In the genomic region with DNA sequence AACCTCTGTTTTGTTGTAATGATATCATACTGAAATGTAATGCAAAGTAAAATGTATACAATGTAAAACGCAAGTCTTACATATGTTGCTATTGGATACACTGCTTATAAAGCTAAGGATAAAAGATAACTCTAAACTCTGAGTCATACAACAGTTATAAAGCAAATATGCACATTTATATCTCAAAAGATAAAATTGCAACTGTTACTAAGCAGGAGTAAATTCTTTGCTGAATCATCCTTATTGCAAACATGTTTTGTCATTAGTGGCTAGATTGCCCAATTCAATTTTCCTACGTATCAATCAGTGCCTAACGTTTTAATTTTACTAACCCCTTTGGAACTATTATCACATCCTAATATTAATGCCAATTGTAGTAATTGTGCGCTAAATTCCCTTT, we compare ENCODE assay signal across 16 cellular contexts.
DNase-seq lines count a peak whose midpoint lies in the region; ATAC-seq and TF ChIP-seq lines count a peak whose summit lies in the region.
"Had no signal": no experiment of that assay in that cellular context is flagged by ENCODE, and none has a peak within 500 bp of the region (broad histone marks: within the 10 kb centered on the region; RNA-seq: fewer than 3 reads in every experiment).

No MANE protein-coding gene starts in this region.

- CTCF ChIA-PET in SK-N-SH (lab: Yijun Ruan, JAX), result no interaction called here

- TF ChIP-seq CTCF in SK-N-SH (IDR thresholded peaks at IDR 0.05) (no peak), fibroblast of lung (conservative IDR thresholded peaks at IDR 0.05 in 1 of 2, IDR thresholded peaks at IDR 0.05 in 1 of 2; ENCODE audit: low read depth in 1 of 2, low read length in 2 of 2) (no peak)

- no peak for TF ChIP-seq RAD21 in SK-N-SH (IDR thresholded peaks at IDR 0.05; ENCODE audit: low read length)

- H3K79me2 ChIP-seq in SK-N-SH (ENCODE audit: insufficient read depth) (no peaks in the 10 kb centered on the region), fibroblast of lung (ENCODE audit: control insufficient read depth, insufficient read depth, low read length) (no peaks in the 10 kb centered on the region)

- H3F3A ChIP-seq in SK-N-SH (replicated peaks; ENCODE audit: insufficient read depth), result peaks cover 19% of the 10 kb centered on the region

- peak overlapping the region; percentile 47 to 85 for H3K27ac ChIP-seq in SK-N-SH (ENCODE audit: low read depth in 2 of 2, low read length in 1 of 2)
- H3K27ac ChIP-seq in fibroblast of lung (ENCODE audit: insufficient read depth, low read length), result peak overlapping the region; percentile 82
- H3K27ac ChIP-seq: SK-N-MC had no signal

- no peak overlapping the region; the same call in 1 of the 2 replicates for H3K9ac ChIP-seq in SK-N-SH
- no peak overlapping the region for H3K9ac ChIP-seq in fibroblast of lung (ENCODE audit: insufficient read depth, low read length)

- no peaks in the 10 kb centered on the region for H3K9me2 ChIP-seq in SK-N-SH

- peak in 1 of 2 experiments; percentile 91; a peak in 3 of 4 replicates for TF ChIP-seq EP300 in SK-N-SH (IDR thresholded peaks at IDR 0.05; ENCODE audit: borderline replicate concordance in 1 of 2, low read depth in 1 of 2, low read length in 1 of 2)

- WGBS in SK-N-SH (ENCODE audit: low lambda C conversion rate), result 25% methylated on average over 4 of the region's 4 CpGs

- H3K36me3 ChIP-seq in SK-N-SH (replicated peaks in 1 of 2; ENCODE audit: control insufficient read depth in 1 of 2, insufficient read depth in 2 of 2, low read length in 1 of 2) (no peaks in the 10 kb centered on the region), fibroblast of lung (ENCODE audit: control insufficient read depth, insufficient read depth, low read length) (no peaks in the 10 kb centered on the region)

- POLR2A ChIA-PET in SK-N-SH (lab: Yijun Ruan, JAX), result no interaction called here

- H3K4me1 ChIP-seq in SK-N-SH (ENCODE audit: control insufficient read depth in 1 of 2, insufficient read depth in 2 of 2, low read depth in 1 of 2, low read length in 1 of 2) (peaks cover 0 to 10% of the 10 kb centered on the region in 2 experiments; a peak in 2 of 4 replicates), fibroblast of lung (ENCODE audit: control insufficient read depth, extremely low read depth, insufficient read depth, low read length) (peaks cover 10% of the 10 kb centered on the region)

- no peaks in the 10 kb centered on the region for H4K20me1 ChIP-seq in SK-N-SH (ENCODE audit: insufficient read depth)
- no peaks in the 10 kb centered on the region for H4K20me1 ChIP-seq in fibroblast of lung (ENCODE audit: control insufficient read depth, extremely low read depth, insufficient read depth, low read length)

- ATAC-seq in HG02763 (IDR thresholded peaks at IDR 0.05; ENCODE audit: unreplicated experiment) (no peak), GM21360 (IDR thresholded peaks at IDR 0.05; ENCODE audit: unreplicated experiment) (no peak)
- ATAC-seq: activated T-cell treated with anti-CD3 and anti-CD28 coated beads, Interleukin-2, amount 50 U/mL, for 4 hours had no signal

- H3K4me2 ChIP-seq in SK-N-SH, result no peak overlapping the region
- H3K4me2 ChIP-seq in fibroblast of lung (ENCODE audit: extremely low read depth, insufficient read depth, low read length), result peak overlapping the region; percentile 54

- H3K4me3 ChIP-seq in SK-N-SH (ENCODE audit: low read depth in 2 of 2, low read length in 1 of 2), result no peak overlapping the region
- no peak overlapping the region for H3K4me3 ChIP-seq in fibroblast of lung (replicated peaks in 1 of 4; ENCODE audit: control extremely low read depth in 1 of 4, insufficient read depth in 1 of 4, low read depth in 3 of 4, low read length in 4 of 4)
- H3K4me3 ChIP-seq: SK-N-MC had no signal

- H3K27me3 ChIP-seq in SK-N-SH (ENCODE audit: insufficient read depth) (no peaks in the 10 kb centered on the region), fibroblast of lung (ENCODE audit: control insufficient read depth, insufficient read depth, low read length) (no peaks in the 10 kb centered on the region)

- H2AFZ ChIP-seq in SK-N-SH (ENCODE audit: low read depth) (no peak overlapping the region), fibroblast of lung (ENCODE audit: low read length) (no peak overlapping the region)

- no peaks in the 10 kb centered on the region for H3K9me3 ChIP-seq in SK-N-SH
- H3K9me3 ChIP-seq in fibroblast of lung (ENCODE audit: control insufficient read depth, insufficient read depth, low read depth, low read length), result no peaks in the 10 kb centered on the region

- DNase-seq in HCEC 1CT (peak; percentile 90), SK-N-SH (no peak), fibroblast of lung (ENCODE audit: low read depth in 2 of 2) (peak; percentile 70 to 87), pulmonary artery endothelial cell (ENCODE audit: low read depth, low spot score) (peak; percentile 26), NCI-H2107 treated with DMSO at 0.1 percent for 48 hours (lab: John Stamatoyannopoulos, UW; ENCODE audit: unreplicated experiment) (no peak)
- DNase-seq in activated CD8-positive, alpha-beta memory T cell treated with anti-CD3 and anti-CD28 coated beads, Interleukin-2, amount 50 U/mL, for 48 hours, result no peak
- DNase-seq: activated CD4-positive, alpha-beta T cell treated with anti-CD3 and anti-CD28 coated beads for 1 hour; activated T-cell treated with anti-CD3 and anti-CD28 coated beads, Interleukin-2, amount 50 U/mL, for 4 hours; CD4-positive, alpha-beta memory T cell; effector CD8-positive, alpha-beta T cell; natural killer cell; NCI-H1694 treated with DMSO at 0.1 percent for 48 hours; NCI-H82 had no signal

TF ChIP-seq in SK-N-SH, 30 proteins besides CTCF, POLR2A, EP300 and RAD21 (continues in another document):
- TF ChIP-seq MXI1 (IDR thresholded peaks at IDR 0.05; ENCODE audit: low read depth, low read length) (no peak), FOSL2 (IDR thresholded peaks at IDR 0.05; ENCODE audit: borderline replicate concordance, low read depth) (peak; percentile 93), SMC3 (IDR thresholded peaks at IDR 0.05; ENCODE audit: low read depth, low read length) (no peak), FOXM1 (IDR thresholded peaks at IDR 0.05; ENCODE audit: low read depth) (no peak), GATA2 (CRISPR knock-in tag; IDR thresholded peaks at IDR 0.05) (no peak), RFX5 (IDR thresholded peaks at IDR 0.05; ENCODE audit: low read length) (no peak), RXRA (IDR thresholded peaks at IDR 0.05; ENCODE audit: borderline replicate concordance, low read depth) (no peak), CHD2 (IDR thresholded peaks at IDR 0.05; ENCODE audit: low read length, partially characterized antibody) (no peak), JUND (IDR thresholded peaks at IDR 0.05) (peak; percentile 90), YY1 (IDR thresholded peaks at IDR 0.05; ENCODE audit: low read depth) (no peak), FOXJ3 (CRISPR knock-in tag; IDR thresholded peaks at IDR 0.05) (no peak), TCF12 (IDR thresholded peaks at IDR 0.05) (peak; percentile 93), ELF1 (IDR thresholded peaks at IDR 0.05) (no peak), SIN3A (IDR thresholded peaks at IDR 0.05; ENCODE audit: borderline replicate concordance, low read depth, low read length) (no peak), EZH2phosphoT487 (IDR thresholded peaks at IDR 0.05; ENCODE audit: borderline replicate concordance, low read depth) (no peak), TEAD4 (IDR thresholded peaks at IDR 0.05; ENCODE audit: borderline replicate concordance, insufficient read depth) (peak; percentile 85)
- TF ChIP-seq, protein P1, sequence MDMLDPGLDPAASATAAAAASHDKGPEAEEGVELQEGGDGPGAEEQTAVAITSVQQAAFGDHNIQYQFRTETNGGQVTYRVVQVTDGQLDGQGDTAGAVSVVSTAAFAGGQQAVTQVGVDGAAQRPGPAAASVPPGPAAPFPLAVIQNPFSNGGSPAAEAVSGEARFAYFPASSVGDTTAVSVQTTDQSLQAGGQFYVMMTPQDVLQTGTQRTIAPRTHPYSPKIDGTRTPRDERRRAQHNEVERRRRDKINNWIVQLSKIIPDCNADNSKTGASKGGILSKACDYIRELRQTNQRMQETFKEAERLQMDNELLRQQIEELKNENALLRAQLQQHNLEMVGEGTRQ (IDR thresholded peaks at IDR 0.05; ENCODE audit: borderline replicate concordance, low read depth, low read length), result no peak
- TF ChIP-seq, protein P2, sequence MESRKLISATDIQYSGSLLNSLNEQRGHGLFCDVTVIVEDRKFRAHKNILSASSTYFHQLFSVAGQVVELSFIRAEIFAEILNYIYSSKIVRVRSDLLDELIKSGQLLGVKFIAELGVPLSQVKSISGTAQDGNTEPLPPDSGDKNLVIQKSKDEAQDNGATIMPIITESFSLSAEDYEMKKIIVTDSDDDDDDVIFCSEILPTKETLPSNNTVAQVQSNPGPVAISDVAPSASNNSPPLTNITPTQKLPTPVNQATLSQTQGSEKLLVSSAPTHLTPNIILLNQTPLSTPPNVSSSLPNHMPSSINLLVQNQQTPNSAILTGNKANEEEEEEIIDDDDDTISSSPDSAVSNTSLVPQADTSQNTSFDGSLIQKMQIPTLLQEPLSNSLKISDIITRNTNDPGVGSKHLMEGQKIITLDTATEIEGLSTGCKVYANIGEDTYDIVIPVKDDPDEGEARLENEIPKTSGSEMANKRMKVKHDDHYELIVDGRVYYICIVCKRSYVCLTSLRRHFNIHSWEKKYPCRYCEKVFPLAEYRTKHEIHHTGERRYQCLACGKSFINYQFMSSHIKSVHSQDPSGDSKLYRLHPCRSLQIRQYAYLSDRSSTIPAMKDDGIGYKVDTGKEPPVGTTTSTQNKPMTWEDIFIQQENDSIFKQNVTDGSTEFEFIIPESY (IDR thresholded peaks at IDR 0.05; ENCODE audit: borderline replicate concordance, low read depth), result no peak
- TF ChIP-seq, protein P3, sequence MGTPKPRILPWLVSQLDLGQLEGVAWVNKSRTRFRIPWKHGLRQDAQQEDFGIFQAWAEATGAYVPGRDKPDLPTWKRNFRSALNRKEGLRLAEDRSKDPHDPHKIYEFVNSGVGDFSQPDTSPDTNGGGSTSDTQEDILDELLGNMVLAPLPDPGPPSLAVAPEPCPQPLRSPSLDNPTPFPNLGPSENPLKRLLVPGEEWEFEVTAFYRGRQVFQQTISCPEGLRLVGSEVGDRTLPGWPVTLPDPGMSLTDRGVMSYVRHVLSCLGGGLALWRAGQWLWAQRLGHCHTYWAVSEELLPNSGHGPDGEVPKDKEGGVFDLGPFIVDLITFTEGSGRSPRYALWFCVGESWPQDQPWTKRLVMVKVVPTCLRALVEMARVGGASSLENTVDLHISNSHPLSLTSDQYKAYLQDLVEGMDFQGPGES (IDR thresholded peaks at IDR 0.05; ENCODE audit: low read depth, low read length), result no peak

Comparison
In these comparisons a context has a peak if more than half of its experiments do, and no peak if none do; other contexts are left out.
1. DNase-seq: peak in HCEC 1CT (single experiment), fibroblast of lung (2 of 2) and pulmonary artery endothelial cell (single experiment); none in SK-N-SH (single experiment), NCI-H2107 treated with DMSO at 0.1 percent for 48 hours (single experiment) and activated CD8-positive, alpha-beta memory T cell treated with anti-CD3 and anti-CD28 coated beads, Interleukin-2, amount 50 U/mL, for 48 hours (single experiment).